ENCODE assay signal across 8 cellular contexts in genomic region chr17:62627904-62628603, GRCh38. TPM values are rescaled to one million over a fixed set of nuclear protein-coding genes. Genes with fewer than 3 reads are reported as not detected.
A peak's percentile ranks its signal among the peaks of the same experiment; 100 is the strongest.
DNase-seq lines count a peak whose midpoint lies in the region; ATAC-seq, FAIRE-seq and TF ChIP-seq lines count a peak whose summit lies in the region.

No MANE protein-coding gene starts in this region.

- no peaks in the 10 kb centered on the region for H3K36me3 ChIP-seq in pancreas

- FAIRE-seq in pancreas (lab: Jason Lieb, UNC) = no peak

- DNase-seq in GDM1 (lab: John Stamatoyannopoulos, UW) = peak; percentile 37
- peak; percentile 40 for DNase-seq in Jurkat, Clone E6-1 (ENCODE audit: low read depth, low spot score)
- DNase-seq in activated T-cell treated with anti-CD3 and anti-CD28 coated beads, Interleukin-2, amount 50 U/mL, for 4 hours = peak; percentile 34
- DNase-seq in glomerular visceral epithelial cell (ENCODE audit: extremely low spot score) = peak; percentile 55
- DNase-seq in pancreas = no peak
- DNase-seq in G401 (ENCODE audit: low spot score) = no peak

- H3K36me3 Mint-ChIP-seq in activated T-cell treated with anti-CD3 and anti-CD28 coated beads, Interleukin-2, amount 50 U/mL, for 4 hours (ENCODE audit: insufficient read depth) = no peaks in the 10 kb centered on the region

- H3K27me3 ChIP-seq in pancreas = no peaks in the 10 kb centered on the region

- in situ Hi-C loops in G401 (cut with HindIII; ENCODE audit: low sequenced_read_pairs) = no loop called here

- peak; percentile 56 for ATAC-seq in activated T-cell treated with anti-CD3 and anti-CD28 coated beads, Interleukin-2, amount 50 U/mL, for 4 hours
- ATAC-seq in pancreas (peak in 3 of 4 donors; percentile 9 to 18 (median 17)), HG03095 (IDR thresholded peaks at IDR 0.05; ENCODE audit: unreplicated experiment) (no peak), GM21360 (IDR thresholded peaks at IDR 0.05; ENCODE audit: unreplicated experiment) (no peak)

- intact Hi-C loops in pancreas (cut with DNase I) = no loop called here

- H3K4me1 ChIP-seq in pancreas = peaks cover 0 to 5% (median 0%) of the 10 kb centered on the region in 3 donors

- H3K4me1 Mint-ChIP-seq in activated T-cell treated with anti-CD3 and anti-CD28 coated beads, Interleukin-2, amount 50 U/mL, for 4 hours (ENCODE audit: low read depth) = peaks cover 17% of the 10 kb centered on the region

- no peaks in the 10 kb centered on the region for H3K9me3 ChIP-seq in pancreas

- no peaks in the 10 kb centered on the region for H3K9me3 Mint-ChIP-seq in activated T-cell treated with anti-CD3 and anti-CD28 coated beads, Interleukin-2, amount 50 U/mL, for 4 hours

- H3K27me3 Mint-ChIP-seq in activated T-cell treated with anti-CD3 and anti-CD28 coated beads, Interleukin-2, amount 50 U/mL, for 4 hours (ENCODE audit: low read depth) = peaks cover 29% of the 10 kb centered on the region

- WGBS in pancreas, 2 donors = 2 to 4% methylated on average over 44 to 61 of the region's 61 CpGs

- H3K27ac ChIP-seq in pancreas = peak overlapping the region in 2 of 4 donors; percentile 39 to 44

- peak overlapping the region; percentile 78 for H3K4me3 Mint-ChIP-seq in activated T-cell treated with anti-CD3 and anti-CD28 coated beads, Interleukin-2, amount 50 U/mL, for 4 hours

- no peak for TF ChIP-seq CTCF in pancreas (IDR thresholded peaks at IDR 0.05)

- peak overlapping the region; percentile 65 for H3K4me3 ChIP-seq in Jurkat, Clone E6-1 (ENCODE audit: low read length)
- H3K4me3 ChIP-seq in pancreas = peak overlapping the region in 3 of 4 donors; percentile 12 to 48 (median 27)

RNA-seq across cellular contexts. Expression of gene MRC2, which starts 0.6 kb away (rescaled TPM):
- polyA plus RNA-seq in Jurkat, Clone E6-1 (2012; ENCODE audit: insufficient read depth, insufficient read length) = 20.8 TPM
- 1 to 10 TPM; 3.4 to 6.2 (median 3.8) TPM for total RNA-seq in activated T-cell treated with anti-CD3 and anti-CD28 coated beads, Interleukin-2, amount 50 U/mL, for 4 hours
- 10 to 100 TPM in 2 of 6 donors, 1 to 10 TPM in 4; 1.6 to 25.4 (median 5.5) TPM for total RNA-seq in pancreas
- 1 to 10 TPM; 2.9 to 6.5 TPM for polyA plus RNA-seq in pancreas
- total RNA-seq in G401 (2014; rRNA removed; shearing (Covaris generic)) = 54.0 and 55.3 TPM in 2 replicates

Comparison
In these comparisons a context has a peak if more than half of its experiments do, and no peak if none do; other contexts are left out.
1. DNase-seq: peak in GDM1 (single experiment), Jurkat, Clone E6-1 (single experiment), activated T-cell treated with anti-CD3 and anti-CD28 coated beads, Interleukin-2, amount 50 U/mL, for 4 hours (single experiment) and glomerular visceral epithelial cell (single experiment); none in pancreas (0 of 6) and G401 (single experiment).
2. ATAC-seq: peak in activated T-cell treated with anti-CD3 and anti-CD28 coated beads, Interleukin-2, amount 50 U/mL, for 4 hours (2 of 2) and pancreas (3 of 4); none in HG03095 (single experiment) and GM21360 (single experiment).